Comparison of ENCODE assay signal across 24 cellular contexts in the genomic region with DNA sequence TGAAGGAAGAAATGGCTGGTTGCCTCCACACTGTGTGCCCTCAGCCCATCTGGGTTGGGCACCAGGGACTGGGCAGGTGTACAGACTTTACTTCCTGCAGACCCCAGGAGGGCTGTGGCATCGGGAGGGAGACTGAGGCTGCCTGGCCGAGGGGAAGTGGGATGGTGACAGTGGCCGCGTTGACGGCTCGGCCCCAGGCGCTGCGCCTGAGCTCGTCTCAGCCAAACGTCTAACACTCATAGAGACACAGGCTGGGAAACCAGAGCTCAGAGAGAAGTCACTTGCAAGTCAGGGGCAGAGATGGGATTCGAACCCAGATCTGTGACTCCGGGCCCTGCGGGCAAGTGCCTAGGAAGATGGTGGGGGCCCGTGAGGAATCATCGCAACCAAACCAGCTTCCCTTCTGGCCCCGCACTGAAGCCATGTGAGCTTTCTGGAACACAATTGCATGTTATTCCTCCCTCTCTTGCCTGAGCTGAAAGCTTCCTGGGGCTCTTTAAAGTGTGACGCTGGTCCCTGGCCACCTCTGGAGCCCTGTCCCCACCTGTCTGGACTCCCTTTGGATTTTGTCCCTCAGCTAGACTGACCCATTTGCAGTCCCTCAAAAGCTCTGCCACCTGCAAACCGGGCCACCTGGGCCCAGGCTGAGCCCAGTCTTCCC.
"Had no signal": no experiment of that assay in that cellular context is flagged by ENCODE, and none has a peak within 500 bp of the region (broad histone marks: within the 10 kb centered on the region; RNA-seq: fewer than 3 reads in every experiment).

No MANE protein-coding gene starts in this region.

- H3K4me3 Mint-ChIP-seq: memory B cell; mesothelial cell of epicardium; natural killer cell treated with Interleukin-12 subunit alpha and Interleukin-12 subunit beta and Interleukin-15 and Interleukin-18, amount 100 ng/mL, for 72 hours; neural progenitor cell; stimulated activated effector memory CD8-positive, alpha-beta T cell treated with anti-CD3 and anti-CD28 coated beads, Interleukin-12 subunit alpha, Interleukin-12 subunit beta, amount 100 ng/mL, for 72 hours had no signal

- H3K36me3 ChIP-seq: neural progenitor cell, sigmoid colon, stomach, thyroid gland had no signal

- H3K36me3 Mint-ChIP-seq: memory B cell; mesothelial cell of epicardium; naive B cell; natural killer cell treated with Interleukin-12 subunit alpha and Interleukin-12 subunit beta and Interleukin-15 and Interleukin-18, amount 100 ng/mL, for 72 hours; neural progenitor cell; stimulated activated effector memory CD8-positive, alpha-beta T cell treated with anti-CD3 and anti-CD28 coated beads, Interleukin-12 subunit alpha, Interleukin-12 subunit beta, amount 100 ng/mL, for 72 hours had no signal

- H3K4me2 ChIP-seq: neural progenitor cell had no signal

- H3K27ac ChIP-seq: dorsolateral prefrontal cortex, neural progenitor cell, psoas muscle, sigmoid colon, stomach, thyroid gland had no signal

- ATAC-seq: mucosa of descending colon; natural killer cell treated with Interleukin-12 subunit alpha and Interleukin-12 subunit beta and Interleukin-15 and Interleukin-18, amount 100 ng/mL, for 72 hours; psoas muscle; right cardiac atrium; stimulated activated effector memory CD8-positive, alpha-beta T cell treated with anti-CD3 and anti-CD28 coated beads, Interleukin-12 subunit alpha, Interleukin-12 subunit beta, amount 100 ng/mL, for 72 hours had no signal

- H3K9me3 Mint-ChIP-seq: memory B cell; mesothelial cell of epicardium; naive B cell; natural killer cell treated with Interleukin-12 subunit alpha and Interleukin-12 subunit beta and Interleukin-15 and Interleukin-18, amount 100 ng/mL, for 72 hours; neural progenitor cell; stimulated activated effector memory CD8-positive, alpha-beta T cell treated with anti-CD3 and anti-CD28 coated beads, Interleukin-12 subunit alpha, Interleukin-12 subunit beta, amount 100 ng/mL, for 72 hours had no signal

- H3K27ac Mint-ChIP-seq: memory B cell; mesothelial cell of epicardium; natural killer cell treated with Interleukin-12 subunit alpha and Interleukin-12 subunit beta and Interleukin-15 and Interleukin-18, amount 100 ng/mL, for 72 hours; stimulated activated effector memory CD8-positive, alpha-beta T cell treated with anti-CD3 and anti-CD28 coated beads, Interleukin-12 subunit alpha, Interleukin-12 subunit beta, amount 100 ng/mL, for 72 hours had no signal

- H3K4me1 Mint-ChIP-seq: memory B cell had no signal

- H3K9me3 ChIP-seq: mucosa of descending colon, psoas muscle, sigmoid colon, stomach, thyroid gland had no signal

- H2AFZ ChIP-seq: neural progenitor cell had no signal

- H3K9ac ChIP-seq: neural progenitor cell had no signal

- H3K4me3 ChIP-seq: dorsolateral prefrontal cortex, lung, mucosa of descending colon, neural progenitor cell, psoas muscle, sigmoid colon, stomach, thyroid gland had no signal

- FAIRE-seq: colon, frontal cortex, keratinocyte had no signal

- H3K4me1 ChIP-seq: psoas muscle, sigmoid colon, stomach, thyroid gland had no signal

- H3K27me3 ChIP-seq: neural progenitor cell, thyroid gland had no signal

- DNase-seq: dorsolateral prefrontal cortex; effector CD4-positive, alpha-beta T cell; hypothalamus; mucosa of descending colon; naive B cell; nucleus accumbens; psoas muscle; right cardiac atrium; sigmoid colon; stimulated activated CD4-positive, alpha-beta T cell treated with anti-CD3 and anti-CD28 coated beads, Interleukin-2, amount 100 ng/mL, for 24 hours; stimulated activated CD4-positive, alpha-beta T cell treated with anti-CD3 and anti-CD28 coated beads, Interleukin-4, amount 100 ng/mL, for 24 hours; stimulated activated naive CD4-positive, alpha-beta T cell treated with Interleukin-2 at 50 U/mL for 16 hours; stomach; thyroid gland; trophoblast cell had no signal
